ENCODE assay signal across 1 cellular context in the genomic region with DNA sequence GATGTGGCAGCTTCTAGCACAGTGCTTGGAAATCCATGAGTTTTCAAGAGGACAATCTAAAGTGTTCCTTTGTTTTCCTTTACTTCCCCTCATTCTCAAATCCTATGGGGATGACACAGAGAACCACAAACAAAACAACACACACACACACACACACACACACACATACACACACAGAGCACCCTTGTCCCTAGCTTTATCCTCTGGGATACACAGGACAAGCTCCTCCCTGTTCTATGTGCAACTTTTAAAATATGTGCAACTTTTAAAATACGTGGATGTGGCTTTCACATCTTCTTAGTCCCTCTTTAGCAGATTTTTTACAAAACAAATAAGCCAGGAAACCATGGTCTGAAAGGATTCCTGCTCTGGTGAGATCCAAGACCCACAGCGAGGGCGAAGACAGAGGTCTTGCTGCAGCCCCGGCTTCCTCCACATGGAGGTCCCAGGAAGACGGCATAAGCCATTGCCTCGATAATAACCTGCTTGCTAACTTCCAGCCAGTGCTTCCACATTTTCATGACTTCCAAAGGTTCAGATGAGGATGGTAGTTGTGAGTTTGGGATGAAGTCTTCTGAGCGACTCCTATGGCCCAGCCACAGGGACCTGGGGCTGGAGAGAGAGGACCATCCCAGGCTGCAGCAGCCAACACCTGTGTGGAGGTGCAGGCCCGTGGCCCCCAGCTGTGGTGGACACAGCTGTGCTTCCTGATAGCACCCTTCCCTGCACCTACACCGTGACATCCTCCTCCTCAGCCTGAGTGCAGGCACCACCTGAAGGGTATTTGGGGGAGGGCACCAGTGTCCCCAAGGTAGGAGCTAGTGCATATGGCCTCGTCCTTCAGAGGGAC.
TF ChIP-seq lines count a peak whose summit lies in the region.

No MANE protein-coding gene starts in this region.

TF ChIP-seq in IMR-90, 13 proteins besides CTCF, POLR2A, EP300 and RAD21:
- no peak for TF ChIP-seq MXI1 (IDR thresholded peaks at IDR 0.05; ENCODE audit: borderline replicate concordance, low read depth, low read length)
- no peak for TF ChIP-seq SMC3 (IDR thresholded peaks at IDR 0.05; ENCODE audit: low read depth, low read length)
- no peak for TF ChIP-seq FOS (IDR thresholded peaks at IDR 0.05; ENCODE audit: low read depth, low read length)
- no peak for TF ChIP-seq CEBPB (IDR thresholded peaks at IDR 0.05; ENCODE audit: low read depth, low read length)
- no peak for TF ChIP-seq RCOR1 (IDR thresholded peaks at IDR 0.05; ENCODE audit: insufficient replicate concordance, low read length)
- no peak for TF ChIP-seq BHLHE40 (IDR thresholded peaks at IDR 0.05; ENCODE audit: low read depth, low read length)
- TF ChIP-seq CHD1 (IDR thresholded peaks at IDR 0.05; ENCODE audit: low read depth, low read length): no peak
- no peak for TF ChIP-seq RFX5 (IDR thresholded peaks at IDR 0.05; ENCODE audit: low read depth, low read length)
- TF ChIP-seq, protein P1, sequence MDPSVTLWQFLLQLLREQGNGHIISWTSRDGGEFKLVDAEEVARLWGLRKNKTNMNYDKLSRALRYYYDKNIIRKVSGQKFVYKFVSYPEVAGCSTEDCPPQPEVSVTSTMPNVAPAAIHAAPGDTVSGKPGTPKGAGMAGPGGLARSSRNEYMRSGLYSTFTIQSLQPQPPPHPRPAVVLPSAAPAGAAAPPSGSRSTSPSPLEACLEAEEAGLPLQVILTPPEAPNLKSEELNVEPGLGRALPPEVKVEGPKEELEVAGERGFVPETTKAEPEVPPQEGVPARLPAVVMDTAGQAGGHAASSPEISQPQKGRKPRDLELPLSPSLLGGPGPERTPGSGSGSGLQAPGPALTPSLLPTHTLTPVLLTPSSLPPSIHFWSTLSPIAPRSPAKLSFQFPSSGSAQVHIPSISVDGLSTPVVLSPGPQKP (IDR thresholded peaks at IDR 0.05; ENCODE audit: borderline replicate concordance, low read depth, low read length): no peak
- TF ChIP-seq, protein P2, sequence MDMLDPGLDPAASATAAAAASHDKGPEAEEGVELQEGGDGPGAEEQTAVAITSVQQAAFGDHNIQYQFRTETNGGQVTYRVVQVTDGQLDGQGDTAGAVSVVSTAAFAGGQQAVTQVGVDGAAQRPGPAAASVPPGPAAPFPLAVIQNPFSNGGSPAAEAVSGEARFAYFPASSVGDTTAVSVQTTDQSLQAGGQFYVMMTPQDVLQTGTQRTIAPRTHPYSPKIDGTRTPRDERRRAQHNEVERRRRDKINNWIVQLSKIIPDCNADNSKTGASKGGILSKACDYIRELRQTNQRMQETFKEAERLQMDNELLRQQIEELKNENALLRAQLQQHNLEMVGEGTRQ (IDR thresholded peaks at IDR 0.05; ENCODE audit: low read depth, low read length): no peak
- no peak for TF ChIP-seq NFE2L2 (IDR thresholded peaks at IDR 0.05; ENCODE audit: low read depth, low read length)
- TF ChIP-seq MAFK (IDR thresholded peaks at IDR 0.05; ENCODE audit: low read depth, low read length): no peak; the same call in 1 of the 2 replicates
- no peak for TF ChIP-seq MAZ (IDR thresholded peaks at IDR 0.05; ENCODE audit: borderline replicate concordance, low read depth, low read length)
